ENCODE assay signal across 18 cellular contexts in the genomic region with DNA sequence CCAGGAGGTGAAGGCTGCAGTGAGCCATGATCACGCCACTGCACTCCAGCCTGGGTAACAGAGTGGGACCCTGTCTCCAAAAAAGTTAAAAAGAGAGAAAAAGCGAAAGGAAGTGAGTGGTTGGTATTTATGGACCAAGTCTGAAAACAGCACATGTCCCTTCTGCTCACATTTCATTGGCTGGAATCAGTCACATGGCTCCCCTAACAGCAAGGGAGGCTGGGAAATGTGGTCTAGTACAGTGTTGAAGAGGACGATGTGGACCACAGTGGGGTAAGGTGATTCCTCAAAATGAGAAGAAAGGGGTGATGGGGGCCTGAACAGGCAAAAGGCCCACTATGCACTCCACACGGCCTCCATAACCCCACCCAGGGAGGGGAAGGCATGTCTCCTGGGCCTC.
"Had no signal": no experiment of that assay in that cellular context is flagged by ENCODE, and none has a peak within 500 bp of the region (broad histone marks: within the 10 kb centered on the region; RNA-seq: fewer than 3 reads in every experiment).

No MANE protein-coding gene starts in this region.

- ATAC-seq: T-cell, upper lobe of right lung had no signal

- H3K27me3 ChIP-seq: testis, upper lobe of right lung had no signal

- H3K9me3 ChIP-seq: testis, upper lobe of right lung had no signal

- H3K27ac ChIP-seq: skin epidermis, testis, upper lobe of right lung had no signal

- H3K36me3 ChIP-seq: upper lobe of right lung had no signal

- DNase-seq: activated B cell treated with CpG ODN at 0.5 μM for 24 hours; activated CD4-positive, alpha-beta memory T cell treated with anti-CD3 and anti-CD28 coated beads for 36 hours; activated CD4-positive, alpha-beta T cell treated with anti-CD3 and anti-CD28 coated beads for 4 hours; effector memory CD4-positive, alpha-beta T cell; foreskin fibroblast; hypothalamus; islet precursor cell; mammary epithelial cell; nephron progenitor cell; occipital lobe; posterior cingulate gyrus; retina; stimulated activated CD4-positive, alpha-beta T cell treated with anti-CD3 and anti-CD28 coated beads, Interleukin-15, amount 100 ng/mL, for 24 hours; stimulated activated CD4-positive, alpha-beta T cell treated with anti-CD3 and anti-CD28 coated beads, Interleukin-4, amount 100 ng/mL, for 1 hour; T-cell; testis; upper lobe of right lung had no signal

- H3K4me3 ChIP-seq: skin epidermis, testis, upper lobe of right lung had no signal
